ENCODE assay signal across 8 cellular contexts in the genomic region with DNA sequence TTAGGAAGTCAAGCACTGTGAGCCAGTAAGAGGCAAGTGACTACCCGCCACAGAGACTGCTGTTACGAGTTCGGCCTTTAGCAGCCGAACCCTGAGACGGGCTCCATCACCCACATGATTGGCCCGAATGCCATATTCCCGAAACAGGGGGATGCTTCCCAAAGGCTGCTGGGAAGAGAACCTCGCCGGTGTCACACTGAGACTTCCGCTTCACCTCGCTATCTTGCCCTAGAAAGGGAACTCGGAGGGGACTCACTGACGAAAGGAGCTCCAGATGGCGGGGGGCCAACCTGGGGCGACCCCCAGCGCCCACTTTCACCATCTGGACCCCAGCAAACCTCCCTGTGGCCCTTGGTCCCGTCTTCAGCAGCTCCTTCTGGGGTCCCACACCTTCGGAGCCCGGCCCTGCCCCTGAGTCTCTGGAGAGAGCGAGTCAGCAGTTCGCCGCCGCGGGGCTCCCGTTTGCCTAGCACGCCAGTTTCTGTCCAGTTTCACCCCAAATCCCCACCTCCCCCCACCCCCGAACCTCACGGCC. TPM values are rescaled to one million over a fixed set of nuclear protein-coding genes. Genes with fewer than 3 reads are reported as not detected.
DNase-seq lines count a peak whose midpoint lies in the region; ATAC-seq and TF ChIP-seq lines count a peak whose summit lies in the region.

No MANE protein-coding gene starts in this region.

- H3K27ac Mint-ChIP-seq in CD4-positive, alpha-beta T cell, result peak overlapping the region; percentile 93
- H3K27ac Mint-ChIP-seq in WTC11, result peak overlapping the region; percentile 19; the same call in 1 of the 2 replicates

- no peaks in the 10 kb centered on the region for H3K9me3 Mint-ChIP-seq in CD4-positive, alpha-beta T cell
- H3K9me3 Mint-ChIP-seq in WTC11, result peaks cover 2% of the 10 kb centered on the region; the same call in 1 of the 2 replicates

- TF ChIP-seq CTCF in CD4-positive, alpha-beta T cell (IDR thresholded peaks at IDR 0.05), result no peak
- TF ChIP-seq CTCF in WTC11 (IDR thresholded peaks at IDR 0.05), result no peak

- H3K4me1 Mint-ChIP-seq in CD4-positive, alpha-beta T cell (ENCODE audit: low read depth), result peaks cover 46% of the 10 kb centered on the region
- H3K4me1 Mint-ChIP-seq in WTC11, result 0 out of 2 replicates have a peak, but pooled peaks cover 4% of the 10 kb centered on the region

- no peaks in the 10 kb centered on the region for H3K27me3 Mint-ChIP-seq in CD4-positive, alpha-beta T cell
- no peaks in the 10 kb centered on the region for H3K27me3 Mint-ChIP-seq in WTC11 (ENCODE audit: low read depth)

- CTCF ChIA-PET in CD4-positive, alpha-beta T cell (lab: Charles Lee), result interaction anchor here (0.7 kb wide), 1 partner anchor 20 kb away, joined by 3 read pairs; no protein-coding TSS in a partner anchor
- CTCF ChIA-PET in WTC11 (lab: Charles Lee), result interaction anchor here (1.0 to 1.2 kb wide), 4 partner anchors 18 to 137 kb away, joined by 3 to 7 read pairs (median 4); no protein-coding TSS in a partner anchor

- H3K4me3 ChIP-seq in endocrine pancreas (ENCODE audit: control insufficient read depth, insufficient read depth, low read length) (peak overlapping the region; percentile 43), mononuclear cell (ENCODE audit: low read length) (peak overlapping the region; percentile 53), subcutaneous abdominal adipose tissue (ENCODE audit: low read depth in 1 of 5, low read length in 5 of 5) (peak overlapping the region; percentile 65 to 80 (median 70))

- peak overlapping the region; percentile 66 for H3K27ac ChIP-seq in CD4-positive, alpha-beta T cell (ENCODE audit: low read depth, low read length)
- H3K27ac ChIP-seq in subcutaneous abdominal adipose tissue (ENCODE audit: low read depth, low read length), result peak overlapping the region; percentile 95

- POLR2A ChIA-PET in CD4-positive, alpha-beta T cell (lab: Charles Lee), result interaction anchor here (0.7 to 2.1 kb wide), 5 partner anchors 21 to 1174 kb away, joined by 3 to 8 read pairs (median 5); partner anchors contain the start of genes R3HCC1L and SLC25A28
- POLR2A ChIA-PET in WTC11 (lab: Charles Lee), result no interaction called here

- H3K36me3 Mint-ChIP-seq in CD4-positive, alpha-beta T cell (ENCODE audit: low read depth), result peaks cover 55% of the 10 kb centered on the region
- peaks cover 32% of the 10 kb centered on the region for H3K36me3 Mint-ChIP-seq in WTC11

- intact Hi-C loops in CD4-positive, alpha-beta T cell (cut with DNase I, micrococcal nuclease), result loop anchor here in 1 of 2 experiments (2.0 to 10.0 kb wide), 5 partner anchors 311 to 1739 kb away; partner anchors contain the start of genes COX15, CUTC, ERLIN1 and GOT1

- H3K36me3 ChIP-seq in endocrine pancreas (ENCODE audit: control insufficient read depth, insufficient read depth, low read length) (no peaks in the 10 kb centered on the region), subcutaneous abdominal adipose tissue (ENCODE audit: control insufficient read depth in 5 of 5, insufficient read depth in 5 of 5, low read length in 5 of 5) (peaks cover 10 to 38% (median 32%) of the 10 kb centered on the region in 5 donors)

- ATAC-seq in CD4-positive, alpha-beta T cell (ENCODE audit: poor library complexity), result peak; percentile 61
- ATAC-seq in GM19467 (IDR thresholded peaks at IDR 0.05; ENCODE audit: unreplicated experiment) (peak; percentile 7), HG03558 (IDR thresholded peaks at IDR 0.05; ENCODE audit: extremely low read depth, unreplicated experiment) (peak; percentile 16), WTC11 (peak; percentile 80)

- H3K4me1 ChIP-seq in endocrine pancreas (ENCODE audit: control insufficient read depth, insufficient read depth, low read length), result peaks cover 4% of the 10 kb centered on the region
- H3K4me1 ChIP-seq in mononuclear cell (ENCODE audit: insufficient read depth, low read length), result peaks cover 27% of the 10 kb centered on the region
- H3K4me1 ChIP-seq in subcutaneous abdominal adipose tissue (ENCODE audit: control insufficient read depth in 5 of 5, insufficient read depth in 5 of 5, low read length in 5 of 5), result peaks cover 5 to 26% (median 21%) of the 10 kb centered on the region in 5 donors

- no peaks in the 10 kb centered on the region for H3K9me3 ChIP-seq in CD4-positive, alpha-beta T cell (ENCODE audit: control insufficient read depth, low read length)
- H3K9me3 ChIP-seq in endocrine pancreas (ENCODE audit: control insufficient read depth, low read length), result no peaks in the 10 kb centered on the region
- H3K9me3 ChIP-seq in mononuclear cell (ENCODE audit: low read depth, low read length), result no peaks in the 10 kb centered on the region
- H3K9me3 ChIP-seq in subcutaneous abdominal adipose tissue (ENCODE audit: control insufficient read depth in 5 of 5, low read length in 5 of 5), result peaks cover 0 to 3% (median 0%) of the 10 kb centered on the region in 5 donors

- peak in 8 of 10 experiments; percentile 11 to 53 (median 23) for DNase-seq in CD4-positive, alpha-beta T cell
- DNase-seq in WTC11 (ENCODE audit: low spot score) (peak; percentile 53), epidermal melanocyte (ENCODE audit: insufficient read length, low spot score) (no peak)

- peak overlapping the region; percentile 94 for H3K4me3 Mint-ChIP-seq in CD4-positive, alpha-beta T cell
- H3K4me3 Mint-ChIP-seq in WTC11, result peak overlapping the region; percentile 77

- no peaks in the 10 kb centered on the region for H3K27me3 ChIP-seq in CD4-positive, alpha-beta T cell (ENCODE audit: control insufficient read depth, insufficient read depth, low read length)
- H3K27me3 ChIP-seq in endocrine pancreas (ENCODE audit: control insufficient read depth, insufficient read depth, low read length) (no peaks in the 10 kb centered on the region), mononuclear cell (ENCODE audit: insufficient read depth, low read length) (peaks cover 4% of the 10 kb centered on the region), subcutaneous abdominal adipose tissue (ENCODE audit: control insufficient read depth in 5 of 5, insufficient read depth in 4 of 5, low read length in 5 of 5) (no peaks in the 10 kb centered on the region)

- H3K9ac ChIP-seq in endocrine pancreas (ENCODE audit: control insufficient read depth, insufficient read depth, low read length), result peak overlapping the region; percentile 83
- H3K9ac ChIP-seq in subcutaneous abdominal adipose tissue (ENCODE audit: low read length in 5 of 5), result peak overlapping the region; percentile 74 to 94 (median 90)

TF ChIP-seq in WTC11, 78 proteins besides CTCF, POLR2A, EP300 and RAD21:
- TF ChIP-seq, protein P1, sequence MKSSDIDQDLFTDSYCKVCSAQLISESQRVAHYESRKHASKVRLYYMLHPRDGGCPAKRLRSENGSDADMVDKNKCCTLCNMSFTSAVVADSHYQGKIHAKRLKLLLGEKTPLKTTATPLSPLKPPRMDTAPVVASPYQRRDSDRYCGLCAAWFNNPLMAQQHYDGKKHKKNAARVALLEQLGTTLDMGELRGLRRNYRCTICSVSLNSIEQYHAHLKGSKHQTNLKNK (CRISPR knock-in tag; IDR thresholded peaks at IDR 0.05), result no peak
- TF ChIP-seq MAX (CRISPR knock-in tag; IDR thresholded peaks at IDR 0.05), result peak; percentile 5; the same call in 1 of the 2 replicates

RNA-seq across cellular contexts. Expression of gene HPS1, which starts 0.5 kb away (rescaled TPM):
- total RNA-seq in CD4-positive, alpha-beta T cell, result 10 to 100 TPM; 49.8 to 50.5 TPM
- 43.4 to 49.3 TPM (median 47.4 TPM) in 3 replicates for total RNA-seq in WTC11 (2021)
- 46.6 TPM for total RNA-seq in mononuclear cell

RNA-seq across cellular contexts. Expression of gene PYROXD2, which starts 31.2 kb away (rescaled TPM):
- 1 to 10 TPM; 8.5 to 9.8 TPM for total RNA-seq in CD4-positive, alpha-beta T cell
- total RNA-seq in WTC11 (2021) (7.0 to 8.6 TPM (median 8.1 TPM) in 3 replicates), mononuclear cell (2.2 TPM)

Comparison
In these comparisons a context has a peak if more than half of its experiments do, and no peak if none do; other contexts are left out.
1. ATAC-seq: peak in every context shown above with its lines; median percentile 80 in WTC11; 61 in CD4-positive, alpha-beta T cell; 16 in HG03558; 7 in GM19467.